15 cellular contexts compared by ENCODE assay signal in genomic region chr2:14492920-14493503, GRCh38.
DNase-seq lines count a peak whose midpoint lies in the region; TF ChIP-seq lines count a peak whose summit lies in the region.
"Had no signal": no experiment of that assay in that cellular context is flagged by ENCODE, and none has a peak within 500 bp of the region (broad histone marks: within the 10 kb centered on the region; RNA-seq: fewer than 3 reads in every experiment).

No MANE protein-coding gene starts in this region.

- H3K36me3 ChIP-seq in PC-9 (ENCODE audit: low read depth) (no peaks in the 10 kb centered on the region), neural progenitor cell (no peaks in the 10 kb centered on the region)
- H3K36me3 ChIP-seq: right lobe of liver, vagina had no signal

- no peak overlapping the region for H3K9ac ChIP-seq in neural progenitor cell

- no peak overlapping the region for H3K4me3 Mint-ChIP-seq in neural progenitor cell
- H3K4me3 Mint-ChIP-seq: activated CD4-positive, alpha-beta memory T cell treated with anti-CD3 and anti-CD28 coated beads for 36 hours; activated naive CD8-positive, alpha-beta T cell treated with anti-CD3 and anti-CD28 coated beads, Interleukin-2, amount 10 ng/mL, durations not matched to agents 7 days and 5 days had no signal

- no peaks in the 10 kb centered on the region for H3K9me2 ChIP-seq in PC-9 (ENCODE audit: insufficient read depth)

- H3K4me3 ChIP-seq in PC-9 (no peak overlapping the region), epithelial cell of esophagus (ENCODE audit: low read length) (no peak overlapping the region), neural progenitor cell (no peak overlapping the region)
- H3K4me3 ChIP-seq: lung, right lobe of liver, vagina had no signal

- no peaks in the 10 kb centered on the region for H3K27me3 Mint-ChIP-seq in neural progenitor cell (ENCODE audit: insufficient read depth, low read depth)
- H3K27me3 Mint-ChIP-seq: activated CD4-positive, alpha-beta memory T cell treated with anti-CD3 and anti-CD28 coated beads for 36 hours; activated naive CD8-positive, alpha-beta T cell treated with anti-CD3 and anti-CD28 coated beads, Interleukin-2, amount 10 ng/mL, durations not matched to agents 7 days and 5 days had no signal

- no TSS peak for BruUV-seq in PC-9 (replicated peaks; lab: Mats Ljungman, UMichigan)

- TF ChIP-seq CTCF in PC-9 (conservative IDR thresholded peaks at IDR 0.05) (no peak), epithelial cell of esophagus (IDR thresholded peaks at IDR 0.05; ENCODE audit: insufficient read depth, low read depth, low read length, missing control alignments) (no peak), neural progenitor cell (IDR thresholded peaks at IDR 0.05) (no peak)

- H3K4me2 ChIP-seq in PC-9 = no peak overlapping the region
- no peak overlapping the region for H3K4me2 ChIP-seq in neural progenitor cell

- H3K9me3 Mint-ChIP-seq in neural progenitor cell = no peaks in the 10 kb centered on the region

- DNase-seq in EH (ENCODE audit: low read depth) (peak; percentile 91), PC-9 (peak; percentile 22 to 61), epithelial cell of esophagus (ENCODE audit: low read depth) (peak; percentile 96), neural progenitor cell (ENCODE audit: low spot score) (peak; percentile 55), posterior vena cava (ENCODE audit: low spot score) (no peak), NCI-H446 (lab: John Stamatoyannopoulos, UW) (no peak), posterior cingulate gyrus (no peak), NCI-H1417 treated with DMSO at 0.1 percent for 48 hours (lab: John Stamatoyannopoulos, UW) (no peak)
- DNase-seq: activated CD4-positive, alpha-beta memory T cell treated with anti-CD3 and anti-CD28 coated beads for 36 hours; activated naive CD8-positive, alpha-beta T cell treated with anti-CD3 and anti-CD28 coated beads, Interleukin-2, amount 10 ng/mL, durations not matched to agents 7 days and 5 days; KG1; NCI-H526; right lobe of liver had no signal

- POLR2A ChIA-PET in PC-9 (lab: Charles Lee; ENCODE audit: unreplicated experiment) = no interaction called here

- peak overlapping the region; percentile 74 for H3K27ac Mint-ChIP-seq in neural progenitor cell
- H3K27ac Mint-ChIP-seq: activated CD4-positive, alpha-beta memory T cell treated with anti-CD3 and anti-CD28 coated beads for 36 hours; activated naive CD8-positive, alpha-beta T cell treated with anti-CD3 and anti-CD28 coated beads, Interleukin-2, amount 10 ng/mL, durations not matched to agents 7 days and 5 days had no signal

- CTCF ChIA-PET in PC-9 (lab: Charles Lee) = no interaction called here

- H3K4me1 Mint-ChIP-seq in neural progenitor cell = peaks cover 22% of the 10 kb centered on the region
- H3K4me1 Mint-ChIP-seq: activated naive CD8-positive, alpha-beta T cell treated with anti-CD3 and anti-CD28 coated beads, Interleukin-2, amount 10 ng/mL, durations not matched to agents 7 days and 5 days had no signal

- no peaks in the 10 kb centered on the region for H3K79me2 ChIP-seq in PC-9 (ENCODE audit: low read depth)
- H3K79me2 ChIP-seq in neural progenitor cell (ENCODE audit: low read depth) = no peaks in the 10 kb centered on the region

- H3K9me3 ChIP-seq in PC-9 (ENCODE audit: insufficient read depth, low read depth) = no peaks in the 10 kb centered on the region
- no peaks in the 10 kb centered on the region for H3K9me3 ChIP-seq in neural progenitor cell (ENCODE audit: low read depth)
- H3K9me3 ChIP-seq: right lobe of liver, vagina had no signal

- peak overlapping the region; percentile 9; the same call in 1 of the 2 replicates for H2AFZ ChIP-seq in PC-9
- H2AFZ ChIP-seq in neural progenitor cell (replicated peaks) = no peak overlapping the region

- no peaks in the 10 kb centered on the region for H3K36me3 Mint-ChIP-seq in neural progenitor cell
- H3K36me3 Mint-ChIP-seq: activated CD4-positive, alpha-beta memory T cell treated with anti-CD3 and anti-CD28 coated beads for 36 hours; activated naive CD8-positive, alpha-beta T cell treated with anti-CD3 and anti-CD28 coated beads, Interleukin-2, amount 10 ng/mL, durations not matched to agents 7 days and 5 days had no signal

- H3K27ac ChIP-seq in PC-9 (no peak overlapping the region), neural progenitor cell (no peak overlapping the region)
- H3K27ac ChIP-seq: right lobe of liver, vagina had no signal

- H3K4me1 ChIP-seq in PC-9 (replicated peaks; ENCODE audit: insufficient read depth) (no peaks in the 10 kb centered on the region), neural progenitor cell (peaks cover 8% of the 10 kb centered on the region)
- H3K4me1 ChIP-seq: right lobe of liver, vagina had no signal

- H3K27me3 ChIP-seq in PC-9 (ENCODE audit: insufficient read depth, low read depth) (no peaks in the 10 kb centered on the region), neural progenitor cell (no peaks in the 10 kb centered on the region)
- H3K27me3 ChIP-seq: right lobe of liver, vagina had no signal

- no peaks in the 10 kb centered on the region for H4K20me1 ChIP-seq in PC-9 (ENCODE audit: insufficient read depth)
- no peaks in the 10 kb centered on the region for H4K20me1 ChIP-seq in neural progenitor cell (ENCODE audit: low read depth)

- H3F3A ChIP-seq in PC-9 (ENCODE audit: insufficient read depth, low read depth) = no peaks in the 10 kb centered on the region
- H3F3A ChIP-seq in neural progenitor cell (ENCODE audit: low read depth) = no peaks in the 10 kb centered on the region

- intact Hi-C loops in PC-9 (cut with micrococcal nuclease; ENCODE audit: unreplicated experiment) = no loop called here
- intact Hi-C loops in posterior vena cava (cut with DNase I) = no loop called here
- intact Hi-C loops in posterior cingulate gyrus (cut with DNase I) = no loop called here

Comparison
In these comparisons a context has a peak if more than half of its experiments do, and no peak if none do; other contexts are left out.
1. DNase-seq: peak in EH (single experiment), PC-9 (2 of 2), epithelial cell of esophagus (single experiment) and neural progenitor cell (single experiment); none in posterior vena cava (single experiment), NCI-H446 (0 of 2), posterior cingulate gyrus (0 of 10) and NCI-H1417 treated with DMSO at 0.1 percent for 48 hours (single experiment).